In genomic region chr2:27211943-27212625, GRCh38 we compare ENCODE assay signal across 1 cellular context.
TF ChIP-seq lines count a peak whose summit lies in the region.

Gene ATRAID (plus strand): TSS chr2:27212041. CDS start chr2:27212369, 328 bp downstream.
Gene SLC5A6 (minus strand): TSS chr2:27212268. CDS start chr2:27207650, 4,618 bp downstream.

TF ChIP-seq in K562, 482 proteins besides CTCF, POLR2A, EP300 and RAD21 (continued from another document and continues in another):
- no peak for TF ChIP-seq ZNF512 (tag; IDR thresholded peaks at IDR 0.05)
- TF ChIP-seq RUNX1 (IDR thresholded peaks at IDR 0.05; ENCODE audit: low read depth) = no peak
- peak; percentile 84 for TF ChIP-seq FIP1L1 (IDR thresholded peaks at IDR 0.05; ENCODE audit: low read depth, low read length, poor library complexity, severe bottlenecking)
- peak; percentile 92; the same call in 1 of the 2 replicates for TF ChIP-seq NR1H2 (CRISPR knock-in tag; IDR thresholded peaks at IDR 0.05)
- TF ChIP-seq KLF13 (tag; IDR thresholded peaks at IDR 0.05; ENCODE audit: borderline replicate concordance, low read depth) = no peak
- no peak for TF ChIP-seq ZNF274 (IDR thresholded peaks at IDR 0.05; ENCODE audit: borderline replicate concordance, low read depth, low read length)
- TF ChIP-seq ZNF24 (IDR thresholded peaks at IDR 0.05) = no peak
- no peak for TF ChIP-seq TRIM25 (IDR thresholded peaks at IDR 0.05; ENCODE audit: borderline replicate concordance)
- TF ChIP-seq TRIM24 (IDR thresholded peaks at IDR 0.05) = no peak
- no peak for TF ChIP-seq CBX5 (IDR thresholded peaks at IDR 0.05; ENCODE audit: borderline replicate concordance, low read depth)
- peak; percentile 62 to 71 for TF ChIP-seq NRF1 (conservative IDR thresholded peaks at IDR 0.05 in 1 of 2, IDR thresholded peaks at IDR 0.05 in 1 of 2)
- TF ChIP-seq NFRKB (IDR thresholded peaks at IDR 0.05; ENCODE audit: low read depth) = peak; percentile 87
- no peak for TF ChIP-seq XRCC3 (IDR thresholded peaks at IDR 0.05)
- TF ChIP-seq EWSR1 (IDR thresholded peaks at IDR 0.05; ENCODE audit: borderline replicate concordance, low read depth, partially characterized antibody) = no peak
- peak; percentile 73 for TF ChIP-seq HMGN3 (IDR thresholded peaks at IDR 0.05; ENCODE audit: borderline replicate concordance, extremely low read depth, insufficient read length, low read depth, low read length)
- TF ChIP-seq BRF1 (IDR thresholded peaks at IDR 0.05; ENCODE audit: borderline replicate concordance, extremely low read depth, insufficient read length) = no peak
- peak; percentile 94 for TF ChIP-seq PHF8 (IDR thresholded peaks at IDR 0.05; ENCODE audit: borderline replicate concordance, low read length)
- TF ChIP-seq ZNF124 (CRISPR knock-in tag; IDR thresholded peaks at IDR 0.05) = no peak
- peak; percentile 40; the same call in 1 of the 2 replicates for TF ChIP-seq CREB3L1 (IDR thresholded peaks at IDR 0.05; ENCODE audit: borderline replicate concordance, low read depth)
- TF ChIP-seq XRCC4 (IDR thresholded peaks at IDR 0.05; ENCODE audit: extremely low read depth, insufficient read depth, insufficient read length) = no peak
- 0 out of 2 replicates have a peak, but pooled peaks have one; percentile 85 for TF ChIP-seq CBX1 (IDR thresholded peaks at IDR 0.05; ENCODE audit: low read depth)
- no peak for TF ChIP-seq ZBTB8A (IDR thresholded peaks at IDR 0.05; ENCODE audit: partially characterized antibody)
- TF ChIP-seq HLTF (IDR thresholded peaks at IDR 0.05) = no peak
- peak in 1 of 2 experiments; percentile 79; a peak in 1 of 4 replicates for TF ChIP-seq KDM4B (IDR thresholded peaks at IDR 0.05; ENCODE audit: borderline replicate concordance in 2 of 2, low read depth in 1 of 2)
- no peak for TF ChIP-seq THRAP3 (IDR thresholded peaks at IDR 0.05; ENCODE audit: borderline replicate concordance)
- no peak for TF ChIP-seq BRCA1 (IDR thresholded peaks at IDR 0.05)
- no peak for TF ChIP-seq BRCA1 (CRISPR knock-in tag; IDR thresholded peaks at IDR 0.05)
- TF ChIP-seq NCOA2 (IDR thresholded peaks at IDR 0.05; ENCODE audit: partially characterized antibody in 2 of 2) = no peak
- TF ChIP-seq CC2D1A (IDR thresholded peaks at IDR 0.05) = no peak
- no peak for TF ChIP-seq HBP1 (CRISPR knock-in tag; IDR thresholded peaks at IDR 0.05)
- TF ChIP-seq FOXP1 (CRISPR knock-in tag; IDR thresholded peaks at IDR 0.05) = peak; percentile 60; the same call in 1 of the 2 replicates
- TF ChIP-seq HDGF (IDR thresholded peaks at IDR 0.05) = no peak
- no peak for TF ChIP-seq HMG20B (CRISPR knock-in tag; IDR thresholded peaks at IDR 0.05)
- no peak for TF ChIP-seq MLX (CRISPR knock-in tag; conservative IDR thresholded peaks at IDR 0.05)
- no peak for TF ChIP-seq ZNF76 (CRISPR knock-in tag; IDR thresholded peaks at IDR 0.05; ENCODE audit: borderline replicate concordance)
- no peak for TF ChIP-seq SMC3 (conservative IDR thresholded peaks at IDR 0.05; ENCODE audit: insufficient read depth, low read depth, low read length)
- peak; percentile 81 for TF ChIP-seq PHF20 (IDR thresholded peaks at IDR 0.05; ENCODE audit: partially characterized antibody)
- TF ChIP-seq ZNF644 (tag; IDR thresholded peaks at IDR 0.05; ENCODE audit: low read depth) = no peak
- no peak for TF ChIP-seq SAFB (IDR thresholded peaks at IDR 0.05; ENCODE audit: borderline replicate concordance, low read depth, low read length)
- peak; percentile 74 for TF ChIP-seq HCFC1 (IDR thresholded peaks at IDR 0.05; ENCODE audit: low read depth, low read length)
- TF ChIP-seq LARP7 (IDR thresholded peaks at IDR 0.05) = no peak
- no peak for TF ChIP-seq ZNF79 (CRISPR knock-in tag; IDR thresholded peaks at IDR 0.05; ENCODE audit: low read depth)
- no peak for TF ChIP-seq CBX8 (IDR thresholded peaks at IDR 0.05; ENCODE audit: borderline replicate concordance, extremely low read depth, low read depth, low read length, poor library complexity, severe bottlenecking)
- no peak for TF ChIP-seq BRD9 (IDR thresholded peaks at IDR 0.05; ENCODE audit: low read depth, partially characterized antibody)
- no peak for TF ChIP-seq ID3 (CRISPR knock-in tag; IDR thresholded peaks at IDR 0.05)
- peak; percentile 66 for TF ChIP-seq ID3 (tag; IDR thresholded peaks at IDR 0.05)
- TF ChIP-seq TCF7 (IDR thresholded peaks at IDR 0.05; ENCODE audit: borderline replicate concordance) = no peak
- TF ChIP-seq IRF9 (tag; IDR thresholded peaks at IDR 0.05) = no peak
- TF ChIP-seq UBTF (IDR thresholded peaks at IDR 0.05; ENCODE audit: borderline replicate concordance in 1 of 2, low read depth in 2 of 2, low read length in 2 of 2) = peak in 1 of 2 experiments; percentile 78; a peak in 2 of 4 replicates
- TF ChIP-seq TEAD4 (IDR thresholded peaks at IDR 0.05; ENCODE audit: low read length) = no peak
- TF ChIP-seq TEAD4 (CRISPR knock-in tag; IDR thresholded peaks at IDR 0.05; ENCODE audit: borderline replicate concordance) = no peak
- TF ChIP-seq ZC3H11A (IDR thresholded peaks at IDR 0.05; ENCODE audit: low read depth, low read length) = no peak
- no peak for TF ChIP-seq GABPB2 (CRISPR knock-in tag; conservative IDR thresholded peaks at IDR 0.05)
- TF ChIP-seq THAP7 (CRISPR knock-in tag; IDR thresholded peaks at IDR 0.05) = no peak
- no peak for TF ChIP-seq ZNF253 (CRISPR knock-in tag; conservative IDR thresholded peaks at IDR 0.05)
- no peak for TF ChIP-seq PATZ1 (CRISPR knock-in tag; IDR thresholded peaks at IDR 0.05; ENCODE audit: borderline replicate concordance)
- peak; percentile 70 for TF ChIP-seq SP1 (CRISPR knock-in tag; IDR thresholded peaks at IDR 0.05)
- no peak for TF ChIP-seq MED1 (CRISPR knock-in tag; IDR thresholded peaks at IDR 0.05; ENCODE audit: borderline replicate concordance)
- TF ChIP-seq ZBTB7A (IDR thresholded peaks at IDR 0.05; ENCODE audit: borderline replicate concordance, control insufficient read depth, low read depth, low read length) = no peak
- TF ChIP-seq ZNF165 (CRISPR knock-in tag; IDR thresholded peaks at IDR 0.05; ENCODE audit: borderline replicate concordance) = no peak
- TF ChIP-seq NCOR1 (IDR thresholded peaks at IDR 0.05) = no peak
